ENCODE assay signal across 9 cellular contexts in genomic region chr1:200154069-200154767, GRCh38.
A peak's percentile ranks its signal among the peaks of the same experiment; 100 is the strongest.
DNase-seq lines count a peak whose midpoint lies in the region; ATAC-seq, FAIRE-seq and TF ChIP-seq lines count a peak whose summit lies in the region.
"Had no signal": no experiment of that assay in that cellular context is flagged by ENCODE, and none has a peak within 500 bp of the region (broad histone marks: within the 10 kb centered on the region; RNA-seq: fewer than 3 reads in every experiment).

No MANE protein-coding gene starts in this region.

- no peaks in the 10 kb centered on the region for H4K20me1 ChIP-seq in endothelial cell of umbilical vein (replicated peaks; ENCODE audit: control insufficient read depth, extremely low read depth, insufficient read depth, low read length)

- H3K27me3 ChIP-seq in endothelial cell of umbilical vein (ENCODE audit: control insufficient read depth in 2 of 2, insufficient read depth in 2 of 2, low read length in 2 of 2): no peaks in the 10 kb centered on the region

- H3K36me3 ChIP-seq in endothelial cell of umbilical vein (ENCODE audit: control insufficient read depth in 2 of 2, extremely low read depth in 1 of 2, insufficient read depth in 2 of 2, low read length in 2 of 2): no peaks in the 10 kb centered on the region

- intact Hi-C loops in endothelial cell of umbilical vein (cut with micrococcal nuclease): loop anchor here (5.0 kb wide), 1 partner anchor 88 kb away; no protein-coding TSS in a partner anchor

- no peaks in the 10 kb centered on the region for H3K79me2 ChIP-seq in endothelial cell of umbilical vein (ENCODE audit: control insufficient read depth, insufficient read depth, low read length)

- no peaks in the 10 kb centered on the region for H3K27me3 Mint-ChIP-seq in stimulated activated naive CD8-positive, alpha-beta T cell treated with anti-CD3 and anti-CD28 coated beads, Interleukin-15, Interleukin-2, amounts not matched to agents 100 ng/mL and 50 ng/mL, for 24 hours

- peak overlapping the region; percentile 85 for H3K27ac Mint-ChIP-seq in stimulated activated naive CD8-positive, alpha-beta T cell treated with anti-CD3 and anti-CD28 coated beads, Interleukin-15, Interleukin-2, amounts not matched to agents 100 ng/mL and 50 ng/mL, for 24 hours

- no peak overlapping the region for H3K9ac ChIP-seq in endothelial cell of umbilical vein (replicated peaks; ENCODE audit: extremely low read depth, insufficient read depth, low read length)

- POLR2A ChIA-PET in endothelial cell of umbilical vein (lab: Charles Lee): no interaction called here

- ATAC-seq in GM19351 (IDR thresholded peaks at IDR 0.05; ENCODE audit: unreplicated experiment) (peak; percentile 93), HG03354 (IDR thresholded peaks at IDR 0.05; ENCODE audit: poor library complexity, severe bottlenecking, unreplicated experiment) (peak; percentile 95)

- no TSS peak for BruUV-seq in endothelial cell of umbilical vein (replicated peaks; lab: Mats Ljungman, UMichigan)

- no peak for TF ChIP-seq POLR2A in endothelial cell of umbilical vein (IDR thresholded peaks at IDR 0.05; ENCODE audit: low read depth, low read length)

- H3K4me1 Mint-ChIP-seq in stimulated activated naive CD8-positive, alpha-beta T cell treated with anti-CD3 and anti-CD28 coated beads, Interleukin-15, Interleukin-2, amounts not matched to agents 100 ng/mL and 50 ng/mL, for 24 hours (ENCODE audit: low read depth): peaks cover 53% of the 10 kb centered on the region

- H2AFZ ChIP-seq in endothelial cell of umbilical vein (ENCODE audit: low read depth, low read length): no peak overlapping the region

- peak; percentile 91 for FAIRE-seq in endothelial cell of umbilical vein (lab: Jason Lieb, UNC)

- H3K4me2 ChIP-seq in endothelial cell of umbilical vein (ENCODE audit: insufficient read depth, low read length): no peak overlapping the region

- no peaks in the 10 kb centered on the region for H3K9me3 ChIP-seq in endothelial cell of umbilical vein (replicated peaks; ENCODE audit: control insufficient read depth, insufficient read depth, low read length)

- peak overlapping the region; percentile 62 for H3K4me3 Mint-ChIP-seq in stimulated activated naive CD8-positive, alpha-beta T cell treated with anti-CD3 and anti-CD28 coated beads, Interleukin-15, Interleukin-2, amounts not matched to agents 100 ng/mL and 50 ng/mL, for 24 hours

- no peaks in the 10 kb centered on the region for H3K9me3 Mint-ChIP-seq in stimulated activated naive CD8-positive, alpha-beta T cell treated with anti-CD3 and anti-CD28 coated beads, Interleukin-15, Interleukin-2, amounts not matched to agents 100 ng/mL and 50 ng/mL, for 24 hours

- CTCF ChIA-PET in endothelial cell of umbilical vein (lab: Charles Lee): interaction anchor here (0.7 to 1.9 kb wide), 7 partner anchors 15 to 469 kb away, joined by 3 to 10 read pairs (median 4); no protein-coding TSS in a partner anchor

- no peak overlapping the region for H3K4me3 ChIP-seq in endothelial cell of umbilical vein (replicated peaks in 1 of 3; ENCODE audit: insufficient read depth in 1 of 3, low read depth in 1 of 3, low read length in 3 of 3)

- DNase-seq in CD1c-positive myeloid dendritic cell (ENCODE audit: extremely low spot score) (peak; percentile 15), T-helper 22 cell (ENCODE audit: low read depth) (peak; percentile 19), endothelial cell of umbilical vein (ENCODE audit: low read depth, low spot score) (peak; percentile 94), NCI-H1436 treated with DMSO at 0.1 percent for 48 hours (lab: John Stamatoyannopoulos, UW) (no peak), HT-29 (ENCODE audit: low spot score) (no peak)

- H3K9me1 ChIP-seq in endothelial cell of umbilical vein (replicated peaks; ENCODE audit: control insufficient read depth, extremely low read depth, insufficient read depth, low read length): no peaks in the 10 kb centered on the region

- no peak for TF ChIP-seq CTCF in endothelial cell of umbilical vein (IDR thresholded peaks at IDR 0.05; ENCODE audit: extremely low read depth in 1 of 2, insufficient read depth in 1 of 2, low read depth in 1 of 2, low read length in 2 of 2)

- no peaks in the 10 kb centered on the region for H3K36me3 Mint-ChIP-seq in stimulated activated naive CD8-positive, alpha-beta T cell treated with anti-CD3 and anti-CD28 coated beads, Interleukin-15, Interleukin-2, amounts not matched to agents 100 ng/mL and 50 ng/mL, for 24 hours (ENCODE audit: low read depth)

- H3K4me1 ChIP-seq in endothelial cell of umbilical vein (ENCODE audit: control insufficient read depth, extremely low read depth, insufficient read depth, low read length): peaks cover 12% of the 10 kb centered on the region

- no peak overlapping the region for H3K27ac ChIP-seq in endothelial cell of umbilical vein (ENCODE audit: insufficient read depth, low read depth, low read length)
- H3K27ac ChIP-seq: epithelial cell of prostate had no signal

- dilution Hi-C loops in endothelial cell of umbilical vein (cut with MboI; ENCODE audit: extremely low pct_ligation_motif_present, low sequenced_read_pairs): no loop called here

TF ChIP-seq in endothelial cell of umbilical vein, 7 proteins besides CTCF, POLR2A, EP300 and RAD21:
- TF ChIP-seq GATA2 (IDR thresholded peaks at IDR 0.05; ENCODE audit: insufficient read depth, insufficient read length, low read depth, low read length) (peak; percentile 52), FOS (IDR thresholded peaks at IDR 0.05; ENCODE audit: borderline replicate concordance, insufficient read depth, low read length) (peak; percentile 81), MYC (IDR thresholded peaks at IDR 0.05; ENCODE audit: low read depth, low read length) (no peak), JUN (IDR thresholded peaks at IDR 0.05; ENCODE audit: borderline replicate concordance, insufficient read depth, insufficient read length, low read depth) (peak; percentile 70), MAX (IDR thresholded peaks at IDR 0.05; ENCODE audit: insufficient read depth, insufficient read length) (no peak), EZH2 (IDR thresholded peaks at IDR 0.05; ENCODE audit: borderline replicate concordance, low read depth, low read length, severe bottlenecking) (no peak), POLR2AphosphoS5 (IDR thresholded peaks at IDR 0.05; ENCODE audit: insufficient read depth, low read depth, low read length) (peak; percentile 37)

Comparison
In these comparisons a context has a peak if more than half of its experiments do, and no peak if none do; other contexts are left out.
1. DNase-seq: peak in CD1c-positive myeloid dendritic cell (single experiment), T-helper 22 cell (single experiment) and endothelial cell of umbilical vein (single experiment); none in NCI-H1436 treated with DMSO at 0.1 percent for 48 hours (single experiment) and HT-29 (single experiment).